ENCODE assay signal across 15 cellular contexts in the genomic region with DNA sequence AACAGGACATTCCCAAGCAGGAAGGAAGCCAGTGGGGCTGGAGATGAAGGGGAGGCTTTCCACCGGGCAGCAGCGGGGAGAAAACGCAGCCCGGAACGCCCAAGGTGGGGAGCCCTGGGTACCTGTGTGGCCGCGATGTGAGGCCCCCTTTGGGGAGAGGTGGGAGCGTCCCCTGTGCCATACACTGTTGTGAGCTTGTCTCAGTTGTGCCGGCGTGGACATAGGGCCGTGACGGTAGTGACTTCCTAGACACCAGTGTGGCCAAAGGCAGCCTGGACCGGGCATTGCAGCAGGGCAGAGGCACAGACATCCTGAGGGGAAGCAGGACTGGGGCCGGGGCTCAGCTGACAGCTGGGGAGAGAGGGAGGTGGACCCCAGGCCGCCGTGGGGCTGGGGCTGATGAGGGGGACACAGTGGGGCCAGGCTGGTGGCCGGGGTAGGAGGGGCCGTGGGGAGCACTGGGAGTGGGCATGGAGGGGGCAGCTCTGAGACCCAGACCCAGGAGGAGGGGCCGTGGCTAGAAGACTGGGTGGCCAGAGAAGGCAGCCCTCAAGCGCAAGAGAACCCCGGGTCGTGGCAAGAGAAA. TPM values are rescaled to one million over a fixed set of nuclear protein-coding genes. Genes with fewer than 3 reads are reported as not detected.
A peak's percentile ranks its signal among the peaks of the same experiment; 100 is the strongest.
DNase-seq lines count a peak whose midpoint lies in the region; ATAC-seq and TF ChIP-seq lines count a peak whose summit lies in the region.
"Had no signal": no experiment of that assay in that cellular context is flagged by ENCODE, and none has a peak within 500 bp of the region (broad histone marks: within the 10 kb centered on the region; RNA-seq: fewer than 3 reads in every experiment).

No MANE protein-coding gene starts in this region.

- intact Hi-C loops in esophagus muscularis mucosa (cut with DNase I) = no loop called here

- H3K9me3 Mint-ChIP-seq in nephron = peaks cover 8% of the 10 kb centered on the region
- H3K9me3 Mint-ChIP-seq: CD4-positive, alpha-beta T cell; natural killer cell treated with Interleukin-12 subunit alpha and Interleukin-12 subunit beta and Interleukin-15 and Interleukin-18, amount 100 ng/mL, for 72 hours had no signal

- DNase-seq in RWPE2 (ENCODE audit: low spot score) (peak; percentile 60), esophagus muscularis mucosa (ENCODE audit: extremely low spot score) (no peak), thoracic aorta (ENCODE audit: low spot score) (no peak), cerebellar cortex (ENCODE audit: low spot score) (no peak), NOMO-1 (lab: John Stamatoyannopoulos, UW; ENCODE audit: unreplicated experiment in 2 of 2) (no peak)
- DNase-seq in activated CD4-positive, alpha-beta T cell treated with anti-CD3 and anti-CD28 coated beads for 48 hours = no peak
- DNase-seq: activated CD4-positive, alpha-beta T cell treated with anti-CD3 and anti-CD28 coated beads, Interleukin-2, amount 10 ng/mL, durations not matched to agents 7 days and 5 days; activated gamma-delta T cell treated with Interleukin-2 at 50 U/mL for 16 hours; CD4-positive, alpha-beta T cell; GF-D8; NCI-H2081 treated with DMSO at 0.1 percent for 48 hours; stimulated activated CD4-positive, alpha-beta T cell treated with anti-CD3 and anti-CD28 coated beads, Interleukin-15, amount 100 ng/mL, for 24 hours; T-helper 1 cell had no signal

- no peaks in the 10 kb centered on the region for H3K9me3 ChIP-seq in RWPE2 (ENCODE audit: severe bottlenecking)
- no peaks in the 10 kb centered on the region for H3K9me3 ChIP-seq in esophagus muscularis mucosa
- H3K9me3 ChIP-seq in thoracic aorta = no peaks in the 10 kb centered on the region

- H3K4me1 ChIP-seq in RWPE2 (ENCODE audit: insufficient read depth, poor library complexity, severe bottlenecking) (peaks cover 5% of the 10 kb centered on the region), esophagus muscularis mucosa (peaks cover 35 to 49% (median 44%) of the 10 kb centered on the region in 4 donors), thoracic aorta (ENCODE audit: control insufficient read depth in 1 of 2, low read depth in 2 of 2) (peaks cover 17 to 30% of the 10 kb centered on the region in 2 donors)

- peaks cover 33% of the 10 kb centered on the region for H3K36me3 Mint-ChIP-seq in nephron (ENCODE audit: low read depth)
- H3K36me3 Mint-ChIP-seq: natural killer cell treated with Interleukin-12 subunit alpha and Interleukin-12 subunit beta and Interleukin-15 and Interleukin-18, amount 100 ng/mL, for 72 hours had no signal

- no peak for TF ChIP-seq POLR2A in esophagus muscularis mucosa (IDR thresholded peaks at IDR 0.05; ENCODE audit: low read depth)

- ATAC-seq in RWPE2 (ENCODE audit: low read depth) (no peak), thoracic aorta (ENCODE audit: insufficient number of reproducible peaks, low FRiP score, low read depth) (no peak)

- H3K4me1 Mint-ChIP-seq in nephron = peaks cover 60% of the 10 kb centered on the region

- H3K27ac Mint-ChIP-seq in nephron = peak overlapping the region; percentile 96 to 99 (median 99)
- H3K27ac Mint-ChIP-seq: activated CD4-positive, alpha-beta T cell treated with anti-CD3 and anti-CD28 coated beads, Interleukin-2, amount 10 ng/mL, durations not matched to agents 7 days and 5 days; CD4-positive, alpha-beta T cell; natural killer cell treated with Interleukin-12 subunit alpha and Interleukin-12 subunit beta and Interleukin-15 and Interleukin-18, amount 100 ng/mL, for 72 hours had no signal

- H3K27ac ChIP-seq in RWPE2 (ENCODE audit: poor library complexity, severe bottlenecking) (no peak overlapping the region), esophagus muscularis mucosa (replicated peaks in 1 of 4) (peak overlapping the region; percentile 59 to 70 (median 63)), thoracic aorta (peak overlapping the region; percentile 48 to 70)

- H3K27me3 Mint-ChIP-seq in nephron (ENCODE audit: low read depth) = no peaks in the 10 kb centered on the region
- H3K27me3 Mint-ChIP-seq: activated CD4-positive, alpha-beta T cell treated with anti-CD3 and anti-CD28 coated beads, Interleukin-2, amount 10 ng/mL, durations not matched to agents 7 days and 5 days; CD4-positive, alpha-beta T cell; natural killer cell treated with Interleukin-12 subunit alpha and Interleukin-12 subunit beta and Interleukin-15 and Interleukin-18, amount 100 ng/mL, for 72 hours had no signal

- H3K27me3 ChIP-seq in RWPE2 (ENCODE audit: insufficient read depth, poor library complexity, severe bottlenecking) (no peaks in the 10 kb centered on the region), esophagus muscularis mucosa (no peaks in the 10 kb centered on the region), thoracic aorta (replicated peaks; ENCODE audit: insufficient read depth) (no peaks in the 10 kb centered on the region)

- H3K36me3 ChIP-seq in RWPE2 (ENCODE audit: low read depth) = peaks cover 34% of the 10 kb centered on the region
- H3K36me3 ChIP-seq in esophagus muscularis mucosa = peaks cover 0 to 45% (median 35%) of the 10 kb centered on the region in 4 donors
- peaks cover 18% of the 10 kb centered on the region for H3K36me3 ChIP-seq in thoracic aorta

- no peak overlapping the region for H3K4me3 ChIP-seq in RWPE2 (ENCODE audit: severe bottlenecking)
- H3K4me3 ChIP-seq in esophagus muscularis mucosa = peak overlapping the region in 3 of 4 donors; percentile 7 to 34 (median 17)
- peak overlapping the region; percentile 49 for H3K4me3 ChIP-seq in thoracic aorta

- peak overlapping the region; percentile 74 to 80 (median 78) for H3K4me3 Mint-ChIP-seq in nephron
- H3K4me3 Mint-ChIP-seq: activated CD4-positive, alpha-beta T cell treated with anti-CD3 and anti-CD28 coated beads, Interleukin-2, amount 10 ng/mL, durations not matched to agents 7 days and 5 days; CD4-positive, alpha-beta T cell; natural killer cell treated with Interleukin-12 subunit alpha and Interleukin-12 subunit beta and Interleukin-15 and Interleukin-18, amount 100 ng/mL, for 72 hours had no signal

- no peak for TF ChIP-seq EP300 in esophagus muscularis mucosa (IDR thresholded peaks at IDR 0.05)

- 71% methylated on average over 21 of the region's 22 CpGs for WGBS in esophagus muscularis mucosa

- no peak for TF ChIP-seq CTCF in RWPE2 (IDR thresholded peaks at IDR 0.05; ENCODE audit: poor library complexity, severe bottlenecking)
- TF ChIP-seq CTCF in esophagus muscularis mucosa (IDR thresholded peaks at IDR 0.05) = no peak
- no peak for TF ChIP-seq CTCF in nephron (IDR thresholded peaks at IDR 0.05; ENCODE audit: unreplicated experiment in 3 of 3)
- TF ChIP-seq CTCF in thoracic aorta (IDR thresholded peaks at IDR 0.05) = no peak

RNA-seq across cellular contexts. Expression of gene TFDP1, which starts 38.5 kb away (rescaled TPM):
- total RNA-seq in esophagus muscularis mucosa (10 to 100 TPM; 30.7 to 42.2 (median 32.1) TPM), thoracic aorta (10 to 100 TPM; 39.3 to 49.3 TPM)

RNA-seq across cellular contexts. Expression of gene DCUN1D2, which starts 55.5 kb away (rescaled TPM):
- total RNA-seq in esophagus muscularis mucosa (10 to 100 TPM; 13.6 to 32.5 (median 24.5) TPM), thoracic aorta (10 to 100 TPM in 1 of 2 donors, 1 to 10 TPM in 1; 7.3 to 29.8 TPM)
